In the genomic region with DNA sequence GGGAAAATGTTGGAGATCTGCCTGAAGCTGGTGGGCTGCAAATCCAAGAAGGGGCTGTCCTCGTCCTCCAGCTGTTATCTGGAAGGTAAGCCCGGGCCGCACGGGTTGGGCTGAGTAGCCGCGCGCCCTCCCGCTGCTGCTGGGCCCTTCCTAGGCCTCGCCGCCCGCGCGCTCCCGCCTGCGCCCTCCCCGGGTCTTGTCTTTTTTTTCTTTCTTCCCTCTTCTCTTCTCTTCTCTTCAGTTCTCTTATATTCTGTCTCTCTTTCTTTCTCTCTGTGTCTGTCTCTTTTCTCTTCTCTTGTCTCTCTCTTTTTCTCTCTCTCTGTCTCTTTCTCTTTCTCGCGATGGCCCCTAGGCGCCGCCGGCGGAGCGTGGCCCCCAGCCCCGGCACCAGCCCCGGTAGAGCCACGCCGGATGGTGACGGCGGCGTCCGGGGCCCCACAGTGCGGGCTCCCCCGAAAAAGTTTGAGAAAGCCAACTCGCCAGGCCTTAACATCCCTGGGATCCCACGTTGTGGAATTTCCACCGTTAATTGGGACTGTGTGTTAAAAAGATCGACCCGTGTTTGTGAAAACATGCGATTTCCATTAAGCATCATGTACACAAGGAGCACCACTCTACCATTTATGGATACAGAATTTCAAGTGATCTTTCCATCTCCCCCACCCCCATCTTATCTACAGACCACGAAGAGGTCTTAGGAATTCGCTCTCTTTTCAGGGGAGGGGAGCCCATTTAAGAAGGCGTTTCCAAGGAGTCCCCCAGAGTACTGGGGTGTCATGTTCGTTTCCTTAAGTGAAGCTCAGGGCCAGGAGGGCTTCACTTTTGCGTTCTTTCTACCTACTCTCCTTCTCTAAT, we compare ENCODE assay signal across 8 cellular contexts. TPM values are rescaled to one million over a fixed set of nuclear protein-coding genes. Genes with fewer than 3 reads are reported as not detected.
A peak's percentile ranks its signal among the peaks of the same experiment; 100 is the strongest.
DNase-seq lines count a peak whose midpoint lies in the region; ATAC-seq and TF ChIP-seq lines count a peak whose summit lies in the region.

No MANE protein-coding gene starts in this region.

- H3K27ac ChIP-seq in brain microvascular endothelial cell = peak overlapping the region; percentile 95

- ATAC-seq in HG03159 (IDR thresholded peaks at IDR 0.05; ENCODE audit: unreplicated experiment) = peak; percentile 32

- no peak for TF ChIP-seq CTCF in brain microvascular endothelial cell (IDR thresholded peaks at IDR 0.05; ENCODE audit: low read depth, low read length, missing control alignments)

- in situ Hi-C loops in SK-MEL-5 (cut with HindIII; ENCODE audit: low pct_unique_long_range_greater_than_20kb, low sequenced_read_pairs) (no loop called here), brain microvascular endothelial cell (cut with HindIII; ENCODE audit: low pct_ligation_motif_present, low sequenced_read_pairs) (no loop called here)

- no peaks in the 10 kb centered on the region for H3K36me3 ChIP-seq in brain microvascular endothelial cell (replicated peaks)

- peak; percentile 13 to 18 for DNase-seq in activated CD4-positive, alpha-beta T cell treated with anti-CD3 and anti-CD28 coated beads for 24 hours (ENCODE audit: low read depth in 2 of 2)
- DNase-seq in activated CD4-positive, alpha-beta T cell treated with anti-CD3 and anti-CD28 coated beads for 1 hour = no peak
- DNase-seq in SK-MEL-5 (ENCODE audit: low read depth, low spot score) = peak; percentile 37
- no peak for DNase-seq in brain microvascular endothelial cell
- peak; percentile 76 for DNase-seq in islet precursor cell
- DNase-seq in stimulated activated CD4-positive, alpha-beta T cell treated with anti-CD3 and anti-CD28 coated beads, Interleukin-1b, Interleukin-23, amount 100 ng/mL, for 4 hours (ENCODE audit: low read depth in 2 of 2) = peak; percentile 9 to 28
- DNase-seq in effector CD8-positive, alpha-beta T cell (lab: John Stamatoyannopoulos, UW) = no peak

- H3K27me3 ChIP-seq in brain microvascular endothelial cell (replicated peaks) = no peaks in the 10 kb centered on the region

- peak overlapping the region; percentile 71 for H3K4me3 ChIP-seq in brain microvascular endothelial cell (ENCODE audit: low read depth, low read length)

RNA-seq across cellular contexts. Expression of gene ABL1, which starts 0.6 kb away (rescaled TPM):
- 20.3 and 28.8 TPM in 2 replicates for total RNA-seq in SK-MEL-5 (2014; rRNA removed; shearing (Covaris generic))
- polyA plus RNA-seq in SK-MEL-5 (2015; cell fraction: cytosol; rRNA removed) = 59.6 and 79.7 TPM in 2 replicates
- 21.8 and 28.6 TPM in 2 replicates for polyA plus RNA-seq in SK-MEL-5 (2015; cell fraction: nucleus; rRNA removed)

Comparison
In these comparisons a context has a peak if more than half of its experiments do, and no peak if none do; other contexts are left out.
1. DNase-seq: peak in activated CD4-positive, alpha-beta T cell treated with anti-CD3 and anti-CD28 coated beads for 24 hours (2 of 2), SK-MEL-5 (single experiment), islet precursor cell (single experiment) and stimulated activated CD4-positive, alpha-beta T cell treated with anti-CD3 and anti-CD28 coated beads, Interleukin-1b, Interleukin-23, amount 100 ng/mL, for 4 hours (2 of 2); none in activated CD4-positive, alpha-beta T cell treated with anti-CD3 and anti-CD28 coated beads for 1 hour (single experiment), brain microvascular endothelial cell (single experiment) and effector CD8-positive, alpha-beta T cell (single experiment).